ENCODE assay signal across 9 cellular contexts in genomic region chr7:74482629-74483401, GRCh38. TPM values are rescaled to one million over a fixed set of nuclear protein-coding genes. Genes with fewer than 3 reads are reported as not detected.
DNase-seq lines count a peak whose midpoint lies in the region; ATAC-seq and TF ChIP-seq lines count a peak whose summit lies in the region.
"Had no signal": no experiment of that assay in that cellular context is flagged by ENCODE, and none has a peak within 500 bp of the region (broad histone marks: within the 10 kb centered on the region; RNA-seq: fewer than 3 reads in every experiment).

No MANE protein-coding gene starts in this region.

- peaks cover 55% of the 10 kb centered on the region for H3K4me1 ChIP-seq in body of pancreas
- peaks cover 10 to 12% of the 10 kb centered on the region in 2 donors for H3K4me1 ChIP-seq in lung (ENCODE audit: control insufficient read depth in 2 of 2, insufficient read depth in 2 of 2, low read length in 2 of 2)
- H3K4me1 ChIP-seq in vagina = peaks cover 61% of the 10 kb centered on the region

- TF ChIP-seq CTCF in body of pancreas (IDR thresholded peaks at IDR 0.05) (no peak), lung (IDR thresholded peaks at IDR 0.05; ENCODE audit: control extremely low read depth, extremely low read depth) (no peak), vagina (IDR thresholded peaks at IDR 0.05) (no peak), GM20000 (IDR thresholded peaks at IDR 0.05; ENCODE audit: extremely low read depth, missing control alignments) (no peak)

- H3K4me3 ChIP-seq in body of pancreas = no peak overlapping the region
- no peak overlapping the region for H3K4me3 ChIP-seq in lung
- H3K4me3 ChIP-seq in vagina = no peak overlapping the region

- H3K27ac ChIP-seq in body of pancreas = peak overlapping the region in 3 of 4 donors; percentile 70 to 98 (median 81)
- H3K27ac ChIP-seq in lung (ENCODE audit: low read depth in 1 of 2, low read length in 1 of 2) = peak overlapping the region; percentile 90 to 99
- peak overlapping the region; percentile 97 for H3K27ac ChIP-seq in vagina

- 82 to 88% methylated on average over 16 of the region's 16 CpGs for WGBS in body of pancreas, 2 donors
- 39 to 62% methylated on average over 16 of the region's 16 CpGs for WGBS in lung, 2 donors

- H3K36me3 ChIP-seq in body of pancreas (replicated peaks in 1 of 2; ENCODE audit: insufficient read depth in 1 of 2, low read depth in 2 of 2) (no peaks in the 10 kb centered on the region), lung (ENCODE audit: control insufficient read depth in 2 of 2, insufficient read depth in 2 of 2, low read length in 2 of 2) (no peaks in the 10 kb centered on the region), vagina (no peaks in the 10 kb centered on the region)

- no peaks in the 10 kb centered on the region for H3K27me3 ChIP-seq in body of pancreas
- no peaks in the 10 kb centered on the region for H3K27me3 ChIP-seq in lung (ENCODE audit: control insufficient read depth, insufficient read depth)
- no peaks in the 10 kb centered on the region for H3K27me3 ChIP-seq in vagina

- ATAC-seq in left cardiac atrium (peak in 1 of 2 donors; percentile 24), Right ventricle myocardium inferior (no peak), body of pancreas (no peak), lung (ENCODE audit: insufficient read depth, low FRiP score) (no peak), left colon (no peak)

- DNase-seq in left cardiac atrium (peak; percentile 48), Right ventricle myocardium inferior (ENCODE audit: missing footprints) (no peak), body of pancreas (no peak), lung (ENCODE audit: low spot score) (no peak), vagina (ENCODE audit: extremely low spot score in 2 of 2) (no peak), left colon (no peak), GM20000 (ENCODE audit: low spot score) (no peak), DMS53 treated with DMSO at 0.1 percent for 48 hours (lab: John Stamatoyannopoulos, UW; ENCODE audit: unreplicated experiment) (no peak)
- DNase-seq: CD4-positive, CD25-positive, alpha-beta regulatory T cell had no signal

- H3K9me3 ChIP-seq in body of pancreas = no peaks in the 10 kb centered on the region
- no peaks in the 10 kb centered on the region for H3K9me3 ChIP-seq in lung (ENCODE audit: control insufficient read depth in 2 of 2, insufficient read depth in 1 of 2, low read length in 1 of 2)
- no peaks in the 10 kb centered on the region for H3K9me3 ChIP-seq in vagina

- intact Hi-C loops in left cardiac atrium (cut with DNase I) = no loop called here
- intact Hi-C loops in Right ventricle myocardium inferior (cut with DNase I) = loop anchor here (2.0 kb wide), 2 partner anchors 16 to 52 kb away; no protein-coding TSS in a partner anchor
- intact Hi-C loops in body of pancreas (cut with DNase I) = no loop called here
- intact Hi-C loops in vagina (cut with DNase I) = no loop called here
- intact Hi-C loops in left colon (cut with DNase I, micrococcal nuclease) = no loop called here

- TF ChIP-seq POLR2A in body of pancreas (IDR thresholded peaks at IDR 0.05) = no peak
- TF ChIP-seq POLR2A in vagina (IDR thresholded peaks at IDR 0.05) = no peak

RNA-seq across cellular contexts. Expression of gene GTF2IRD1, which starts 29.1 kb away (rescaled TPM):
- total RNA-seq in left cardiac atrium = 10 to 100 TPM; 19.3 to 50.0 TPM
- total RNA-seq in Right ventricle myocardium inferior = 19.1 TPM
- total RNA-seq in body of pancreas = 10 to 100 TPM in 1 of 2 donors, 1 to 10 TPM in 1; 9.2 to 11.2 TPM
- 10 to 100 TPM; 14.4 to 24.1 TPM for total RNA-seq in lung
- polyA plus RNA-seq in lung = 10 to 100 TPM in 1 of 2 donors, 1 to 10 TPM in 1; 9.3 to 20.0 TPM
- 33.6 TPM for total RNA-seq in vagina
- total RNA-seq in left colon = 10 to 100 TPM; 14.6 to 14.8 TPM
